ENCODE assay signal across 24 cellular contexts in the genomic region with DNA sequence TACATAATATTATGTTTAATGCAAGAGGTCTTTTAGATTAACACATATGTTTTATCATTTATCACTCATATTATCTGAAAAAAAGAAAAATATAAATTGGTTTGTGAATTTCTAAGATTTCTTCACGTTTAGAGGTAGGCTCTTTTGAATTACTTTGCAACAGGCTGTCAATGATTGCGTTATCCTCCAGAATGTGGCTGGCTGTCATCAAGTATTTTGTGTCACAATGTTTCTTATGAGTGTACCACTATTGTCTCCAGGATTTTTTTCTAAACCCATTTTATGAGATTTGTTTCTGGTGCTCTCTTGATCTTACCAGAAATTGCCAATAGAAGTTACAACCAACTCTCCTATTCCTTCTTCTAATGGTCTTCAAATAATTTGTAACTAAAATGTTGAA.
"Had no signal": no experiment of that assay in that cellular context is flagged by ENCODE, and none has a peak within 500 bp of the region (broad histone marks: within the 10 kb centered on the region; RNA-seq: fewer than 3 reads in every experiment).

No MANE protein-coding gene starts in this region.

- H3K27me3 ChIP-seq: colonic mucosa, esophagus squamous epithelium, gastrocnemius medialis, heart right ventricle, left lung had no signal

- DNase-seq: colonic mucosa; cortex of kidney; effector CD8-positive, alpha-beta T cell; effector memory CD8-positive, alpha-beta T cell; endodermal cell; erythroblast; esophagus squamous epithelium; foreskin fibroblast; foreskin melanocyte; gastrocnemius medialis; glutamatergic neuron; head of caudate nucleus; heart right ventricle; hippocampal formation; left cardiac atrium; left lung; left ventricle myocardium superior; lower lobe of right lung; mesenchymal stem cell; mucosa of descending colon had no signal

- FAIRE-seq: endometrium, islet of Langerhans, keratinocyte had no signal

- H3K4me3 ChIP-seq: colonic mucosa, esophagus squamous epithelium, gastrocnemius medialis, heart right ventricle, left lung, lower lobe of right lung, mucosa of descending colon had no signal

- H3K4me1 ChIP-seq: esophagus squamous epithelium, gastrocnemius medialis, left lung, lower lobe of right lung had no signal

- H3K36me3 ChIP-seq: colonic mucosa, esophagus squamous epithelium, gastrocnemius medialis, heart right ventricle, left lung, lower lobe of right lung had no signal

- H3K9me3 ChIP-seq: colonic mucosa, esophagus squamous epithelium, gastrocnemius medialis, heart right ventricle, left lung, lower lobe of right lung, mucosa of descending colon had no signal

- H3K27ac ChIP-seq: colonic mucosa, epithelial cell of prostate, esophagus squamous epithelium, gastrocnemius medialis, heart right ventricle, left lung, lower lobe of right lung had no signal
